Comparison of ENCODE assay signal across 12 cellular contexts in the genomic region with DNA sequence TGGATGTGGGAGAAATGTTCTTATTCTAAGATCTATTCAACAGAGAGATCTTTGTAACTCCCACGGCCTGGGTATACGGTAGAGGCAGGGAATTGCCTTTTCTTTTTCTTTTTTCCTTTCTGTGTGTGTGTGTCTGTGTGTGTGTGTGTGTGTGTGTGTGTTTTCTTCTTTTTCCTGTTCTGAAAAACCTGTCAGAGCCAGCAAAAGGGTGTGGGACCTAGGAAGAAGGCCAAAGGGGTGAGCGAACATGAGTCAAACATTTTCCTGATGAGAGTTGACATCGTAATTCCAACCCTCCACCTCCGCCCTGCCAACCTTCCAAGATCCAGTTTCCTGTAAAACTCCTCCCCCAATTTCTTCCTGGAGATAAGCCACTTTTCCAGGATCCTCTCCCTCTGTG. TPM values are rescaled to one million over a fixed set of nuclear protein-coding genes. Genes with fewer than 3 reads are reported as not detected.
A peak's percentile ranks its signal among the peaks of the same experiment; 100 is the strongest.
DNase-seq lines count a peak whose midpoint lies in the region; ATAC-seq, FAIRE-seq and TF ChIP-seq lines count a peak whose summit lies in the region.
"Had no signal": no experiment of that assay in that cellular context is flagged by ENCODE, and none has a peak within 500 bp of the region (broad histone marks: within the 10 kb centered on the region; RNA-seq: fewer than 3 reads in every experiment).

No MANE protein-coding gene starts in this region.

- TF ChIP-seq CTCF in D721Med (IDR thresholded peaks at IDR 0.05; ENCODE audit: insufficient read depth, missing control alignments): no peak

- intact Hi-C loops in left ventricle myocardium superior (cut with micrococcal nuclease): no loop called here

- DNase-seq in GM04503 (ENCODE audit: low read depth): peak; percentile 64
- peak; percentile 65 for DNase-seq in astrocyte of the hippocampus (ENCODE audit: low read depth, low spot score)
- DNase-seq in left ventricle myocardium superior: peak; percentile 28
- peak; percentile 53 for DNase-seq in skeletal muscle cell (ENCODE audit: low read depth)
- DNase-seq in D721Med (ENCODE audit: insufficient read length, low spot score): no peak
- DNase-seq in retina: no peak
- no peak for DNase-seq in NCI-H748 (lab: John Stamatoyannopoulos, UW; ENCODE audit: unreplicated experiment)
- DNase-seq in stimulated activated naive B cell treated with anti-CD40 and anti-IgM and Interleukin-4, amounts not matched to agents 10 μg/mL and 1 μg/mL and 100 μg/mL, for 72 hours: no peak
- DNase-seq: activated CD4-positive, alpha-beta T cell treated with anti-CD3 and anti-CD28 coated beads, Interleukin-2, amount 50 U/mL, for 1 hour; NCI-H526 had no signal

- H3K4me1 Mint-ChIP-seq in stimulated activated naive B cell treated with anti-CD40 and anti-IgM and Interleukin-4, amounts not matched to agents 10 μg/mL and 1 μg/mL and 100 μg/mL, for 72 hours: peaks cover 12 to 27% of the 10 kb centered on the region in 2 donors

- H3K4me3 Mint-ChIP-seq in stimulated activated naive B cell treated with anti-CD40 and anti-IgM and Interleukin-4, amounts not matched to agents 10 μg/mL and 1 μg/mL and 100 μg/mL, for 72 hours: no peak overlapping the region

- FAIRE-seq in D721Med (lab: Jason Lieb, UNC): no peak

- ATAC-seq in left ventricle myocardium superior: peak; percentile 15
- no peak for ATAC-seq in stimulated activated naive B cell treated with anti-CD40 and anti-IgM and Interleukin-4, amounts not matched to agents 10 μg/mL and 1 μg/mL and 100 μg/mL, for 72 hours (replicated peaks)

- no peaks in the 10 kb centered on the region for H3K9me3 Mint-ChIP-seq in stimulated activated naive B cell treated with anti-CD40 and anti-IgM and Interleukin-4, amounts not matched to agents 10 μg/mL and 1 μg/mL and 100 μg/mL, for 72 hours

- peaks cover 4 to 7% of the 10 kb centered on the region in 2 donors for H3K27me3 Mint-ChIP-seq in stimulated activated naive B cell treated with anti-CD40 and anti-IgM and Interleukin-4, amounts not matched to agents 10 μg/mL and 1 μg/mL and 100 μg/mL, for 72 hours

- no peak overlapping the region for H3K4me3 ChIP-seq in skeletal muscle cell (ENCODE audit: low read depth, low read length)
- H3K4me3 ChIP-seq: cardiac muscle cell had no signal

- no peak overlapping the region for H3K27ac Mint-ChIP-seq in stimulated activated naive B cell treated with anti-CD40 and anti-IgM and Interleukin-4, amounts not matched to agents 10 μg/mL and 1 μg/mL and 100 μg/mL, for 72 hours

- H3K36me3 Mint-ChIP-seq in stimulated activated naive B cell treated with anti-CD40 and anti-IgM and Interleukin-4, amounts not matched to agents 10 μg/mL and 1 μg/mL and 100 μg/mL, for 72 hours: no peaks in the 10 kb centered on the region

RNA-seq across cellular contexts. Expression of a gene that starts 2.8 kb away (rescaled TPM):
- total RNA-seq in left ventricle myocardium superior: 6.7 TPM

RNA-seq across cellular contexts. Expression of a gene that starts 32.8 kb away (rescaled TPM):
- total RNA-seq in left ventricle myocardium superior: not detected
- total RNA-seq: cardiac muscle cell, mesenteric fat pad had no signal

Comparison
In these comparisons a context has a peak if more than half of its experiments do, and no peak if none do; other contexts are left out.
1. DNase-seq: peak in GM04503 (single experiment), astrocyte of the hippocampus (single experiment), left ventricle myocardium superior (single experiment) and skeletal muscle cell (single experiment); none in D721Med (single experiment), retina (single experiment), NCI-H748 (single experiment) and stimulated activated naive B cell treated with anti-CD40 and anti-IgM and Interleukin-4, amounts not matched to agents 10 μg/mL and 1 μg/mL and 100 μg/mL, for 72 hours (single experiment).